Comparison of ENCODE assay signal across 8 cellular contexts in genomic region chr18:8706545-8706980, GRCh38. TPM values are rescaled to one million over a fixed set of nuclear protein-coding genes. Genes with fewer than 3 reads are reported as not detected.
DNase-seq lines count a peak whose midpoint lies in the region; ATAC-seq, FAIRE-seq and TF ChIP-seq lines count a peak whose summit lies in the region.

No MANE protein-coding gene starts in this region.

- H3K27ac ChIP-seq in HCT116 (ENCODE audit: low read depth, low read length) (peak overlapping the region; percentile 70; the same call in 1 of the 2 replicates), keratinocyte (ENCODE audit: control insufficient read depth, insufficient read depth, low read length) (peak overlapping the region; percentile 75), substantia nigra (ENCODE audit: low read depth, low read length, poor library complexity, severe bottlenecking) (peak overlapping the region; percentile 26)

- H3K4me1 ChIP-seq in HCT116 (ENCODE audit: control insufficient read depth in 1 of 2, insufficient read depth in 2 of 2, low read length in 2 of 2), result peaks cover 17 to 31% of the 10 kb centered on the region in 2 experiments; a peak in 3 of 4 replicates
- H3K4me1 ChIP-seq in keratinocyte (ENCODE audit: control insufficient read depth, extremely low read depth, insufficient read depth, low read length), result peaks cover 26% of the 10 kb centered on the region

- dilution Hi-C loops in keratinocyte (cut with MboI; ENCODE audit: extremely low pct_ligation_motif_present, low sequenced_read_pairs), result no loop called here

- TF ChIP-seq CTCF in AG09309 (IDR thresholded peaks at IDR 0.05; ENCODE audit: control insufficient read depth, insufficient read depth, low read depth, low read length, missing control alignments) (no peak), HCT116 (IDR thresholded peaks at IDR 0.05 in 2 of 3, conservative IDR thresholded peaks at IDR 0.05 in 1 of 3; ENCODE audit: borderline replicate concordance in 1 of 3, insufficient read depth in 1 of 3, low read depth in 2 of 3, low read length in 2 of 3) (no peak), keratinocyte (optimal IDR thresholded peaks at IDR 0.05 in 1 of 3, IDR thresholded peaks at IDR 0.05 in 1 of 3, conservative IDR thresholded peaks at IDR 0.05 in 1 of 3; ENCODE audit: extremely low read depth in 1 of 3, insufficient read depth in 2 of 3, low read length in 3 of 3) (no peak)

- FAIRE-seq in keratinocyte (lab: Jason Lieb, UNC), result no peak

- H3K4me3 ChIP-seq in AG09309 (ENCODE audit: control insufficient read depth, low read depth, low read length) (peak overlapping the region; percentile 73), HCT116 (replicated peaks in 1 of 2; ENCODE audit: low read depth in 1 of 2, low read length in 2 of 2) (peak overlapping the region; percentile 50 to 65), keratinocyte (ENCODE audit: control insufficient read depth in 2 of 3, extremely low read depth in 1 of 3, insufficient read depth in 2 of 3, low read depth in 1 of 3, low read length in 3 of 3) (peak overlapping the region; percentile 60 to 88 (median 88))

- ATAC-seq in HCT116, result no peak
- ATAC-seq in sciatic nerve, result no peak

- H3K9ac ChIP-seq in HCT116 (ENCODE audit: low read length) (peak overlapping the region; percentile 65), keratinocyte (ENCODE audit: control insufficient read depth, extremely low read depth, insufficient read depth, low read length) (peak overlapping the region; percentile 85)

- H2AFZ ChIP-seq in HCT116 (ENCODE audit: low read depth, low read length, poor library complexity, severe bottlenecking) (no peak overlapping the region), keratinocyte (ENCODE audit: control insufficient read depth, low read length) (peak overlapping the region; percentile 2)

- TF ChIP-seq RAD21 in HCT116 (IDR thresholded peaks at IDR 0.05; ENCODE audit: low read depth), result no peak

- H3K9me3 ChIP-seq in HCT116 (ENCODE audit: control insufficient read depth in 1 of 2, insufficient read depth in 1 of 2, low read depth in 1 of 2, low read length in 2 of 2), result no peaks in the 10 kb centered on the region
- H3K9me3 ChIP-seq in keratinocyte (ENCODE audit: control insufficient read depth, low read depth, low read length), result no peaks in the 10 kb centered on the region

- H3K27me3 ChIP-seq in HCT116 (ENCODE audit: insufficient read depth, low read length) (no peaks in the 10 kb centered on the region), keratinocyte (ENCODE audit: control insufficient read depth, extremely low read depth, insufficient read depth, low read length) (no peaks in the 10 kb centered on the region)

- TF ChIP-seq POLR2A in HCT116 (IDR thresholded peaks at IDR 0.05; ENCODE audit: borderline replicate concordance, extremely low read depth, insufficient read depth, insufficient read length), result no peak

- H3K9me1 ChIP-seq in keratinocyte (ENCODE audit: control insufficient read depth, extremely low read depth, insufficient read depth, low read length), result peaks cover 5% of the 10 kb centered on the region

- peak overlapping the region; percentile 87 for H3K4me2 ChIP-seq in HCT116 (ENCODE audit: low read length)
- peak overlapping the region; percentile 94 for H3K4me2 ChIP-seq in keratinocyte (ENCODE audit: control insufficient read depth, extremely low read depth, insufficient read depth, low read depth, low read length)

- H3K9me2 ChIP-seq in HCT116 (ENCODE audit: insufficient read depth), result no peaks in the 10 kb centered on the region

- peaks cover 36% of the 10 kb centered on the region for H3K79me2 ChIP-seq in HCT116 (ENCODE audit: insufficient read depth, low read length)
- peaks cover 46% of the 10 kb centered on the region for H3K79me2 ChIP-seq in keratinocyte (ENCODE audit: control insufficient read depth, insufficient read depth, low read length)

- CTCF ChIA-PET in HCT116 (lab: Charles Lee), result interaction anchor here (1.6 kb wide), 1 partner anchor 10 kb away, joined by 4 read pairs; no protein-coding TSS in a partner anchor

- no TSS peak for BruUV-seq in HCT116 (replicated peaks; lab: Mats Ljungman, UMichigan)

- no peak for DNase-seq in AG09309 (ENCODE audit: low read depth)
- no peak for DNase-seq in HCT116 (ENCODE audit: low read depth, low spot score)
- peak; percentile 16 for DNase-seq in activated naive CD4-positive, alpha-beta T cell treated with anti-CD3 and anti-CD28 coated beads, Interleukin-2, amount 50 U/mL, for 16 hours
- DNase-seq in keratinocyte (ENCODE audit: low read depth, low spot score), result no peak
- DNase-seq in substantia nigra (lab: John Stamatoyannopoulos, UW), result no peak
- DNase-seq in NCI-H1694 treated with DMSO at 0.1 percent for 48 hours (lab: John Stamatoyannopoulos, UW), result no peak
- no peak for DNase-seq in DMS153 treated with DMSO at 0.1 percent for 48 hours (lab: John Stamatoyannopoulos, UW; ENCODE audit: unreplicated experiment)
- no peak for DNase-seq in sciatic nerve (ENCODE audit: low spot score)

- no peaks in the 10 kb centered on the region for H4K20me1 ChIP-seq in HCT116 (ENCODE audit: insufficient read depth)
- peaks cover 7% of the 10 kb centered on the region for H4K20me1 ChIP-seq in keratinocyte (ENCODE audit: control insufficient read depth, extremely low read depth, insufficient read depth, low read length)

- RAD21 ChIA-PET in HCT116 (lab: Charles Lee; ENCODE audit: low non-redundant PET in 1 of 2, low total read pairs in 2 of 2, uncharacterized antibody in 2 of 2, unreplicated experiment in 2 of 2), result no interaction called here

- no peaks in the 10 kb centered on the region; a peak in 1 of 4 replicates for H3K36me3 ChIP-seq in HCT116 (ENCODE audit: control insufficient read depth in 1 of 2, insufficient read depth in 2 of 2, low read length in 2 of 2)
- peaks cover 2 to 9% of the 10 kb centered on the region in 2 experiments for H3K36me3 ChIP-seq in keratinocyte (ENCODE audit: control insufficient read depth in 2 of 2, extremely low read depth in 1 of 2, insufficient read depth in 2 of 2, low read length in 2 of 2)

- intact Hi-C loops in HCT116 (cut with micrococcal nuclease), result no loop called here
- intact Hi-C loops in sciatic nerve (cut with DNase I), result no loop called here

- POLR2A ChIA-PET in HCT116 (lab: Charles Lee), result no interaction called here

TF ChIP-seq in HCT116, 20 proteins besides CTCF, POLR2A, EP300 and RAD21 (continues in another document):
- TF ChIP-seq, protein P1, sequence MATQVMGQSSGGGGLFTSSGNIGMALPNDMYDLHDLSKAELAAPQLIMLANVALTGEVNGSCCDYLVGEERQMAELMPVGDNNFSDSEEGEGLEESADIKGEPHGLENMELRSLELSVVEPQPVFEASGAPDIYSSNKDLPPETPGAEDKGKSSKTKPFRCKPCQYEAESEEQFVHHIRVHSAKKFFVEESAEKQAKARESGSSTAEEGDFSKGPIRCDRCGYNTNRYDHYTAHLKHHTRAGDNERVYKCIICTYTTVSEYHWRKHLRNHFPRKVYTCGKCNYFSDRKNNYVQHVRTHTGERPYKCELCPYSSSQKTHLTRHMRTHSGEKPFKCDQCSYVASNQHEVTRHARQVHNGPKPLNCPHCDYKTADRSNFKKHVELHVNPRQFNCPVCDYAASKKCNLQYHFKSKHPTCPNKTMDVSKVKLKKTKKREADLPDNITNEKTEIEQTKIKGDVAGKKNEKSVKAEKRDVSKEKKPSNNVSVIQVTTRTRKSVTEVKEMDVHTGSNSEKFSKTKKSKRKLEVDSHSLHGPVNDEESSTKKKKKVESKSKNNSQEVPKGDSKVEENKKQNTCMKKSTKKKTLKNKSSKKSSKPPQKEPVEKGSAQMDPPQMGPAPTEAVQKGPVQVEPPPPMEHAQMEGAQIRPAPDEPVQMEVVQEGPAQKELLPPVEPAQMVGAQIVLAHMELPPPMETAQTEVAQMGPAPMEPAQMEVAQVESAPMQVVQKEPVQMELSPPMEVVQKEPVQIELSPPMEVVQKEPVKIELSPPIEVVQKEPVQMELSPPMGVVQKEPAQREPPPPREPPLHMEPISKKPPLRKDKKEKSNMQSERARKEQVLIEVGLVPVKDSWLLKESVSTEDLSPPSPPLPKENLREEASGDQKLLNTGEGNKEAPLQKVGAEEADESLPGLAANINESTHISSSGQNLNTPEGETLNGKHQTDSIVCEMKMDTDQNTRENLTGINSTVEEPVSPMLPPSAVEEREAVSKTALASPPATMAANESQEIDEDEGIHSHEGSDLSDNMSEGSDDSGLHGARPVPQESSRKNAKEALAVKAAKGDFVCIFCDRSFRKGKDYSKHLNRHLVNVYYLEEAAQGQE (IDR thresholded peaks at IDR 0.05; ENCODE audit: low read depth), result no peak
- TF ChIP-seq CBX3 (IDR thresholded peaks at IDR 0.05; ENCODE audit: low read depth) (no peak), EZH2 (IDR thresholded peaks at IDR 0.05) (no peak), SRF (IDR thresholded peaks at IDR 0.05; ENCODE audit: low read depth) (no peak), CEBPB (IDR thresholded peaks at IDR 0.05; ENCODE audit: low read depth) (no peak)
- TF ChIP-seq, protein P2, sequence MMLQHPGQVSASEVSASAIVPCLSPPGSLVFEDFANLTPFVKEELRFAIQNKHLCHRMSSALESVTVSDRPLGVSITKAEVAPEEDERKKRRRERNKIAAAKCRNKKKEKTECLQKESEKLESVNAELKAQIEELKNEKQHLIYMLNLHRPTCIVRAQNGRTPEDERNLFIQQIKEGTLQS (IDR thresholded peaks at IDR 0.05), result no peak

RNA-seq across cellular contexts. Expression of gene MTCL1, which starts 1.2 kb away (rescaled TPM):
- total RNA-seq in HCT116 (2021; ENCODE audit: unreplicated experiment) (22.7 TPM), sciatic nerve (14.6 TPM)
- 8.7 and 9.6 TPM in 2 replicates for polyA plus RNA-seq in HCT116 (2012)
- polyA plus RNA-seq in keratinocyte, result 9.6 to 15.4 TPM (median 10.4 TPM) in 3 replicates
- 30.3 TPM for polyA plus RNA-seq in keratinocyte (2011; ENCODE audit: low read depth)
- polyA plus RNA-seq in keratinocyte (2011; cell fraction: cytosol; rRNA removed), result 6.1 and 8.8 TPM in 2 replicates
- 43.3 and 43.9 TPM in 2 replicates for polyA plus RNA-seq in keratinocyte (2011; cell fraction: nucleus; rRNA removed)
- polyA plus RNA-seq in keratinocyte (2012; ENCODE audit: low replicate concordance), result 9.3 and 13.3 TPM in 2 replicates
- 13.6 to 27.4 TPM (median 21.6 TPM) in 3 replicates for polyA minus RNA-seq in keratinocyte
- 10.6 TPM for polyA minus RNA-seq in keratinocyte (2011; cell fraction: cytosol; rRNA and poly(A)+ RNA removed)
- 34.3 and 64.2 TPM in 2 replicates for polyA minus RNA-seq in keratinocyte (2011; cell fraction: nucleus; rRNA and poly(A)+ RNA removed)
